Comparison of ENCODE assay signal across 8 cellular contexts in the genomic region with DNA sequence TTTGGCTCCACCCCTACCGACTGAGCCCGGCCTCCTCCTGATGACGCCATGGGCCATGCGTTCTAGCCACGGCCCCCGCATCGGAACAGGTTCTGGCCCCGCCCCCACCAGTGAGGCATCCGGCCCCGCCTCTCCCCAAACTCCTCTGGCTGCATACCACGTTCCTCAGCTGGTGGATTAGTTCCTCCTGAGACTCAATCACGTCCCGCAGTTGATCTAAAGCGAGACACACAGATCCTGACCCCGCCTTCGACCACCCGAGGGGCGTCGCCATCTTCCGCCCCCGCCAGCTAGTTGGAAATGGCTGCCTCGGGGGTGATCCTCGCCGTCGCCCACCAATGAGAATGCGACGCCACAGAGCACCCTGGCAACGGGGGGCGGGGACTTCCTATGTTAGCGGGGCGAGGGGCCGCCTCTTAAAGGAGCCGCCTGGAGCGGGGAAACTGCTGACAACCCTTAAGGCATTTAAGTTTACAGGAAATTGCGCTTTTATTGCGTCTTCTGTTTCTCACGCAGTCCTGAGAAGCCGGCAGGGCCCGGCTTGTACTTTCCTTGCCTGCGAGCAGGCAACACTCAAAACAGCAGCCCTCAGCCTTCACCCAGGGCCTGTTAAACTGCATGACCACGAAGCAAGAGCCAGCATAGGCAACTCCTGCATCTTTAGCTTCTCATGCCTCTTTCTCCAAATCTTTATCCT. TPM values are rescaled to one million over a fixed set of nuclear protein-coding genes. Genes with fewer than 3 reads are reported as not detected.
DNase-seq lines count a peak whose midpoint lies in the region; ATAC-seq and TF ChIP-seq lines count a peak whose summit lies in the region.

SPATA24 (minus strand) TSS at position 303 of the 697 bp plus-strand sequence; CDS start at position 274, 29 bp downstream.

- peak within 1 kb of the TSS; percentile 83 for H3K9ac ChIP-seq in HUES48 (ENCODE audit: low read depth, low read length)
- peak within 1 kb of the TSS; percentile 76 for H3K9ac ChIP-seq in NT2/D1 (ENCODE audit: insufficient read length, low read depth)
- H3K9ac ChIP-seq in endodermal cell (ENCODE audit: extremely low read depth, low read length, poor library complexity, severe bottlenecking), result peak within 1 kb of the TSS; percentile 58

- WGBS in endodermal cell (ENCODE audit: insufficient coverage in 1 of 2, insufficient read length in 1 of 2), 2 experiments, result 1% methylated on average over 22 to 41 of the region's 41 CpGs

- in situ Hi-C loops in Caki2 (cut with HindIII; ENCODE audit: low pct_unique_long_range_greater_than_20kb, low sequenced_read_pairs), result loop anchor here (25.0 kb wide), 1 partner anchor 108 kb away; no protein-coding TSS in a partner anchor

- peaks cover 10% of the 10 kb centered on the region for H3K36me3 Mint-ChIP-seq in endodermal cell (ENCODE audit: low read depth)

- H3K4me1 Mint-ChIP-seq in endodermal cell, result peaks cover 14% of the 10 kb centered on the region

- no peaks in the 10 kb centered on the region for H3K9me3 Mint-ChIP-seq in endodermal cell

- H3K9me3 ChIP-seq in HUES48 (ENCODE audit: control insufficient read depth, insufficient read depth, low read length), result no peaks in the 10 kb centered on the region
- H3K9me3 ChIP-seq in NT2/D1 (ENCODE audit: insufficient read depth, low read length), result no peaks in the 10 kb centered on the region
- no peaks in the 10 kb centered on the region for H3K9me3 ChIP-seq in endodermal cell (ENCODE audit: control insufficient read depth, low read length)

- H3K27me3 Mint-ChIP-seq in endodermal cell (ENCODE audit: insufficient read depth), result no peaks in the 10 kb centered on the region

- H3K27ac Mint-ChIP-seq in endodermal cell, result peak within 1 kb of the TSS; percentile 100

- H3K4me3 ChIP-seq in HUES48 (ENCODE audit: low read depth, low read length) (peak within 1 kb of the TSS; percentile 76), NT2/D1 (ENCODE audit: insufficient read length, low read depth) (peak within 1 kb of the TSS; percentile 59), endodermal cell (ENCODE audit: low read length) (peak within 1 kb of the TSS; percentile 93)

- peak within 1 kb of the TSS; percentile 91 for H3K4me3 Mint-ChIP-seq in endodermal cell

- H3K36me3 ChIP-seq in HUES48 (ENCODE audit: control insufficient read depth, insufficient read depth, low read length), result peaks cover 13% of the 10 kb centered on the region; the same call in 1 of the 2 replicates
- H3K36me3 ChIP-seq in NT2/D1 (ENCODE audit: insufficient read depth, insufficient read length, low read length), result peaks cover 6% of the 10 kb centered on the region
- H3K36me3 ChIP-seq in endodermal cell (ENCODE audit: control insufficient read depth, insufficient read depth, low read length), result no peaks in the 10 kb centered on the region

- H3K4me1 ChIP-seq in HUES48 (ENCODE audit: control insufficient read depth, insufficient read depth, low read length) (peaks cover 11% of the 10 kb centered on the region; the same call in 1 of the 2 replicates), NT2/D1 (ENCODE audit: insufficient read depth, insufficient read length) (peaks cover 2% of the 10 kb centered on the region), endodermal cell (ENCODE audit: control insufficient read depth, insufficient read depth, low read length) (peaks cover 11% of the 10 kb centered on the region)

- no peaks in the 10 kb centered on the region for H3K27me3 ChIP-seq in HUES48 (ENCODE audit: control insufficient read depth, insufficient read depth, low read length)
- H3K27me3 ChIP-seq in NT2/D1 (ENCODE audit: insufficient read depth, insufficient read length), result no peaks in the 10 kb centered on the region
- no peaks in the 10 kb centered on the region for H3K27me3 ChIP-seq in endodermal cell (ENCODE audit: control insufficient read depth, insufficient read depth, low read length, poor library complexity, severe bottlenecking)

- H3K27ac ChIP-seq in HUES48 (ENCODE audit: low read depth, low read length), result peak within 1 kb of the TSS; percentile 99
- peak within 1 kb of the TSS; percentile 96 for H3K27ac ChIP-seq in endodermal cell (ENCODE audit: low read depth, low read length)

- peak; percentile 97 for DNase-seq in Caki2 (ENCODE audit: low read depth)
- peak; percentile 87 for DNase-seq in NT2/D1 (ENCODE audit: low read depth, low spot score)
- DNase-seq in activated CD8-positive, alpha-beta memory T cell treated with anti-CD3 and anti-CD28 coated beads, Interleukin-2, amount 50 U/mL, for 24 hours (ENCODE audit: extremely low read depth), result peak; percentile 95
- peak; percentile 99 for DNase-seq in endodermal cell
- DNase-seq in mesenteric fat pad (ENCODE audit: low spot score), result peak; percentile 98
- peak; percentile 96 for DNase-seq in stimulated activated CD8-positive, alpha-beta memory T cell treated with anti-CD3 and anti-CD28 coated beads, Interleukin-15, amount 100 ng/mL, for 1 hour (ENCODE audit: low read depth)

- peak; percentile 79 for ATAC-seq in GM21423 (IDR thresholded peaks at IDR 0.05; ENCODE audit: unreplicated experiment)

- TF ChIP-seq CTCF in endodermal cell (conservative IDR thresholded peaks at IDR 0.05), result no peak

RNA-seq across cellular contexts. Expression of gene SPATA24, which starts in this region (rescaled TPM):
- 2.5 and 12.8 TPM in 2 replicates for total RNA-seq in Caki2 (2014; rRNA removed; shearing (Covaris generic); ENCODE audit: low replicate concordance)
- total RNA-seq in endodermal cell, result 10 to 100 TPM in 1 of 2 donors, 1 to 10 TPM in 1; 9.8 to 10.6 TPM
- polyA plus RNA-seq in endodermal cell (2013, experiment 1 of 2), result 9.7 TPM
- 7.9 TPM for polyA plus RNA-seq in endodermal cell (2013, experiment 2 of 2)
- 2.0 TPM for total RNA-seq in mesenteric fat pad

Comparison
In these comparisons a context has a peak if more than half of its experiments do, and no peak if none do; other contexts are left out.
1. Peak in every context shown above with its lines: DNase-seq, ATAC-seq, H3K4me3 ChIP-seq and H3K27ac ChIP-seq.